Comparison of ENCODE assay signal across 8 cellular contexts in the genomic region with DNA sequence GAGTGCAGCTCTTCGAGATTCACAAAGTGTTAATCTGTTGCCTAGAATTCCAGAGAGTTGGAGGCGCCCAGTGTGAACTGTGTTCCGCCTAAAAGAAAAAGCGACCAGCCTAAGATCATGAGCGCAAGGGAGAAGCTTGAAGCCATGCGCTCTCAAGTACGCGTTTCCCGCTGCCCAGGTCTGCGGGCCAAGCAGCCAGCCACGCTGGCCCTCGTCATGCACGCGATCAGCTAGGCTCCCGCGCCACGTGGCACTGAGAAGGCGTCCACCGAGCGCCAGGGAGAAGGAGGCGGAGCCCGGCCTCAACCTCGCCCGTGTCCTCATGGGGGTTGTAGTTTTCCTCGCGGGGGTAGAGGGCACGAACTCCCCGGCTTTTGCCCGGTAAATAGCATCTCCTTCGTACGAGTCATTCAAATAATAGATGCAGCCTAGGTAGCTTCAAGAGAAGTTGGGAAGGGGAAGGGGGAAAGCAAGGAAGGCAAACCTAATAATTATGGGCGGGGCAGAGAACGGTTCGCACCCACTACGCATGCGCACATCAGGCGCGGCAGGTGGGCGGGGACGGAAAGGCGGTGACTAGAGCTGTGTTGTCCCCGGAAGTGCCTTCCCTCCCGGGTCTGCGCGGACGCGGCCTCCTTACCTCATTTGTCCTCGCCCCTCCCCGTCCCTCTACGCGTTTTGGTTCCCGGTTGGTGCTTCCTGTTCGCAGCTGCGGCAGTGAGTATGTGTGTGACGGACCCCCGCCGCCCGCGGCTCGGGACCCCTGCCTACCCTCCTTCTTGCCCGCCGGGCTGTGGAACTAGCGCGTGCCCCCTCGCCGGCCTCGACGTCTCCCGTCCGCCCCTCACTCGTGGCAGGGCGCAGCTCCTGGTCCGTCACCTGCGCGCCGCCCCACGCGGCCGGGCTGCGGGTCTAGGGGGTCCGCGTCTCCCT. TPM values are rescaled to one million over a fixed set of nuclear protein-coding genes. Genes with fewer than 3 reads are reported as not detected.
DNase-seq lines count a peak whose midpoint lies in the region; ATAC-seq and TF ChIP-seq lines count a peak whose summit lies in the region.

A gene (plus strand): TSS at position 668 of the 933 bp plus-strand sequence.

- peak within 1 kb of the TSS; percentile 97 for H3K27ac ChIP-seq in upper lobe of right lung

- H3K4me1 ChIP-seq in upper lobe of right lung, result peaks cover 6% of the 10 kb centered on the region

- no peak for TF ChIP-seq CTCF in GM13976 (IDR thresholded peaks at IDR 0.05; ENCODE audit: borderline replicate concordance, control extremely low read depth, extremely low read depth, insufficient read depth, missing control alignments)
- TF ChIP-seq CTCF in upper lobe of right lung (IDR thresholded peaks at IDR 0.05), result no peak

- H3K4me3 ChIP-seq in upper lobe of right lung, result peak within 1 kb of the TSS; percentile 96

- H3K9me3 ChIP-seq in upper lobe of right lung, result no peaks in the 10 kb centered on the region

- in situ Hi-C loops in GM13976 (cut with MboI; ENCODE audit: low sequenced_read_pairs, unreplicated experiment), result no loop called here

- ATAC-seq in HG02870 (IDR thresholded peaks at IDR 0.05; ENCODE audit: unreplicated experiment) (peak; percentile 95), left cardiac atrium (peak; percentile 99 to 100), upper lobe of right lung (peak; percentile 99)

- H3K27me3 ChIP-seq in upper lobe of right lung, result no peaks in the 10 kb centered on the region

- DNase-seq in GM13976 (ENCODE audit: low spot score), result peak; percentile 98
- DNase-seq in NCI-H146 treated with DMSO at 0.1 percent for 48 hours (lab: John Stamatoyannopoulos, UW; ENCODE audit: unreplicated experiment), result peak; percentile 95
- DNase-seq in amniotic epithelial cell (ENCODE audit: low read depth), result peak; percentile 90
- DNase-seq in left cardiac atrium, result peak; percentile 96
- peak; percentile 99 for DNase-seq in posterior vena cava (ENCODE audit: low spot score)
- DNase-seq in upper lobe of right lung, result peak; percentile 98

- intact Hi-C loops in T-helper 1 cell treated with Interleukin-12 subunit alpha and Interleukin-12 subunit beta and Interleukin-4 antibody, amounts not matched to agents 30 ng/mL and 1 ng/mL, for 36 hours (cut with micrococcal nuclease), result loop anchor here (1.0 to 10.0 kb wide), 14 partner anchors 26 to 785 kb away; a partner anchor contains a TSS
- intact Hi-C loops in left cardiac atrium (cut with DNase I) (loop anchor here in 1 of 2 donors (2.0 kb wide), 1 partner anchor 41 kb away; no protein-coding TSS in a partner anchor), posterior vena cava (cut with DNase I) (no loop called here), upper lobe of right lung (cut with DNase I) (no loop called here)

- no peaks in the 10 kb centered on the region for H3K36me3 ChIP-seq in upper lobe of right lung

RNA-seq across cellular contexts. Expression of the gene that starts here (rescaled TPM):
- total RNA-seq in T-helper 1 cell treated with Interleukin-12 subunit alpha and Interleukin-12 subunit beta and Interleukin-4 antibody, amounts not matched to agents 30 ng/mL and 1 ng/mL, for 36 hours, result 18.3 and 20.7 TPM in 2 replicates
- total RNA-seq in left cardiac atrium, result 10 to 100 TPM; 10.3 to 13.6 TPM
- total RNA-seq in posterior vena cava, result 10 to 100 TPM; 19.9 to 24.2 TPM
- 20.9 TPM for total RNA-seq in upper lobe of right lung

Comparison
In these comparisons a context has a peak if more than half of its experiments do, and no peak if none do; other contexts are left out.
1. Peak in every context shown above with its lines: DNase-seq, ATAC-seq, H3K4me3 ChIP-seq and H3K27ac ChIP-seq.